In the genomic region with DNA sequence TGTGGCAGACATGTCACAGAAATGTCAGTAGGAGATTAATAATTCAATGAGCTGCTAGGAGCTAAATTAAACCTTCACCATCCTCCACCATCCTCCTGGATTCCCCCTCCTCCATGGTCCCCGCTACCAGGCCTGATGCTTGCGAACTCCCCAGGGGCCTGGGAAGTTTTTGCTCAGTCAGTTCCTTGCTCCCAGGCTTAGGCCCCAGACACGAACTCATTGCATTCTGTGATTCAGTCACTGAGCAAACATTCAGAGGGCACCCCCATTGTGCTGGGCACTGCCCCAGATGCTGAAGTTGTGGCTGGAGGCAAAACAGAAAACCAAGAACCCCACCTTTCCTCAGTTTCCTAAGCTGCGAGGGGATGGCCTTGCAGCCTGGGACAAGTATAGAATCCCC, we compare ENCODE assay signal across 13 cellular contexts. TPM values are rescaled to one million over a fixed set of nuclear protein-coding genes. Genes with fewer than 3 reads are reported as not detected.
DNase-seq lines count a peak whose midpoint lies in the region; ATAC-seq lines count a peak whose summit lies in the region.
"Had no signal": no experiment of that assay in that cellular context is flagged by ENCODE, and none has a peak within 500 bp of the region (broad histone marks: within the 10 kb centered on the region; RNA-seq: fewer than 3 reads in every experiment).

No MANE protein-coding gene starts in this region.

- H3K18ac ChIP-seq in neuronal stem cell (ENCODE audit: low read length) = no peak overlapping the region

- no peaks in the 10 kb centered on the region for H3K9me2 ChIP-seq in GM23248 (ENCODE audit: insufficient read depth)

- no peak overlapping the region for H2BK12ac ChIP-seq in neuronal stem cell (ENCODE audit: low read length)

- no peaks in the 10 kb centered on the region for H3K9me3 ChIP-seq in GM23248 (ENCODE audit: low read depth)
- no peaks in the 10 kb centered on the region for H3K9me3 ChIP-seq in adipocyte (ENCODE audit: control insufficient read depth, low read length)
- H3K9me3 ChIP-seq in neuronal stem cell (replicated peaks in 1 of 2; ENCODE audit: control insufficient read depth in 2 of 2, insufficient read depth in 1 of 2, low read depth in 1 of 2, low read length in 2 of 2) = no peaks in the 10 kb centered on the region

- no peak overlapping the region for H2BK120ac ChIP-seq in neuronal stem cell (ENCODE audit: low read depth, low read length)

- in situ Hi-C loops in GM23248 (cut with MboI) = no loop called here

- peaks cover 3% of the 10 kb centered on the region for H3K79me1 ChIP-seq in neuronal stem cell (ENCODE audit: low read depth, low read length)

- no peak overlapping the region for H3K4ac ChIP-seq in neuronal stem cell (ENCODE audit: low read length)

- no peak for ATAC-seq in stimulated activated naive CD8-positive, alpha-beta T cell treated with anti-CD3 and anti-CD28 coated beads, Interleukin-15, Interleukin-2, amounts not matched to agents 100 U/mL and 50 U/mL, for 24 hours
- no peak for ATAC-seq in HG03457 (IDR thresholded peaks at IDR 0.05; ENCODE audit: unreplicated experiment)
- ATAC-seq: HepG2 had no signal

- no peak overlapping the region for H3K14ac ChIP-seq in neuronal stem cell (ENCODE audit: low read length)

- H2AFZ ChIP-seq in GM23248 (no peak overlapping the region), neuronal stem cell (ENCODE audit: low read length) (no peak overlapping the region)

- H4K8ac ChIP-seq in neuronal stem cell (ENCODE audit: low read depth, low read length) = no peak overlapping the region

- H3K4me2 ChIP-seq in GM23248 (ENCODE audit: unreplicated experiment) (no peak overlapping the region), neuronal stem cell (ENCODE audit: insufficient read depth, low read length, poor library complexity, severe bottlenecking) (no peak overlapping the region)

- H4K91ac ChIP-seq in neuronal stem cell (ENCODE audit: low read depth, low read length, poor library complexity) = no peak overlapping the region

- H3K4me1 ChIP-seq in GM23248 (ENCODE audit: insufficient read depth) (no peaks in the 10 kb centered on the region), adipocyte (ENCODE audit: control insufficient read depth, insufficient read depth, low read length) (peaks cover 15% of the 10 kb centered on the region), neuronal stem cell (ENCODE audit: control insufficient read depth in 2 of 2, insufficient read depth in 1 of 2, low read depth in 1 of 2, low read length in 2 of 2) (peaks cover 0 to 3% of the 10 kb centered on the region in 2 donors)

- H3K27ac ChIP-seq in GM23248 = no peak overlapping the region
- H3K27ac ChIP-seq in neuronal stem cell (replicated peaks; ENCODE audit: low read length) = no peak overlapping the region

- no peak overlapping the region for H2BK15ac ChIP-seq in neuronal stem cell (ENCODE audit: low read length)

- H3K36me3 ChIP-seq in GM23248 (ENCODE audit: low read depth) (no peaks in the 10 kb centered on the region), adipocyte (ENCODE audit: control insufficient read depth, insufficient read depth, low read length, severe bottlenecking) (no peaks in the 10 kb centered on the region), neuronal stem cell (replicated peaks in 1 of 2; ENCODE audit: control insufficient read depth in 2 of 2, insufficient read depth in 2 of 2, low read length in 2 of 2) (no peaks in the 10 kb centered on the region)

- H3K9ac ChIP-seq in GM23248 (no peak overlapping the region), adipocyte (ENCODE audit: low read length) (no peak overlapping the region), neuronal stem cell (ENCODE audit: low read depth, low read length, poor library complexity) (peak overlapping the region; percentile 21)

- no peak overlapping the region for H2AK5ac ChIP-seq in neuronal stem cell (ENCODE audit: low read depth, low read length)

- H2BK5ac ChIP-seq in neuronal stem cell (ENCODE audit: low read length) = no peak overlapping the region

- H3K79me2 ChIP-seq in GM23248 (ENCODE audit: insufficient read depth) = no peaks in the 10 kb centered on the region

- peak; percentile 48 for DNase-seq in GM23248
- DNase-seq in adipocyte (ENCODE audit: low read depth) = peak; percentile 38
- no peak for DNase-seq in neuronal stem cell (ENCODE audit: low spot score)
- no peak for DNase-seq in stimulated activated naive CD8-positive, alpha-beta T cell treated with anti-CD3 and anti-CD28 coated beads, Interleukin-15, Interleukin-2, amounts not matched to agents 100 U/mL and 50 U/mL, for 24 hours
- DNase-seq in DMS153 (lab: John Stamatoyannopoulos, UW) = no peak
- no peak for DNase-seq in NCI-H2081 treated with DMSO at 0.1 percent for 48 hours (lab: John Stamatoyannopoulos, UW)
- DNase-seq: CD4-positive, CD25-positive, alpha-beta regulatory T cell; DMS79; GDM1; GOT3; H9 had no signal

- H3K23ac ChIP-seq in neuronal stem cell (ENCODE audit: low read depth, low read length, poor library complexity) = peak overlapping the region; percentile 12

- H3F3A ChIP-seq in GM23248 (ENCODE audit: insufficient read depth) = no peaks in the 10 kb centered on the region

- no peaks in the 10 kb centered on the region for H4K20me1 ChIP-seq in GM23248 (ENCODE audit: insufficient read depth)

- WGBS in GM23248 (ENCODE audit: low coverage in 1 of 2, low lambda C conversion rate in 2 of 2, missing lambda C conversion rate in 2 of 2), 2 experiments = 64 to 74% methylated on average over 4 of the region's 4 CpGs
- WGBS in neuronal stem cell (ENCODE audit: extremely low coverage in 2 of 2, insufficient read length in 2 of 2, insufficient replicate concordance in 1 of 2), 2 donors = no CpG with 5 or more reads among the region's 4 CpGs

- H3K4me3 ChIP-seq in GM23248 = no peak overlapping the region
- no peak overlapping the region for H3K4me3 ChIP-seq in adipocyte (ENCODE audit: low read length)
- H3K4me3 ChIP-seq in neuronal stem cell (ENCODE audit: low read length in 2 of 2) = no peak overlapping the region

- H3K27me3 ChIP-seq in GM23248 (replicated peaks; ENCODE audit: insufficient read depth) (no peaks in the 10 kb centered on the region), adipocyte (replicated peaks; ENCODE audit: control insufficient read depth, insufficient read depth, low read length) (no peaks in the 10 kb centered on the region), neuronal stem cell (ENCODE audit: control insufficient read depth in 3 of 3, insufficient read depth in 3 of 3, low read depth in 1 of 3, low read length in 3 of 3) (peaks cover 0 to 42% (median 0%) of the 10 kb centered on the region in 3 experiments)

RNA-seq across cellular contexts. Expression of gene NPTXR, which starts 14.3 kb away (rescaled TPM):
- 2.7 and 4.2 TPM in 2 replicates for total RNA-seq in GM23248 (2014; rRNA removed; shearing (Covaris generic))
- polyA plus RNA-seq in GM23248 (2016; fragmentation: Nextera tagmentation; extraction: Ambion mirVana) = 0.99 TPM in 2 replicates
- polyA plus RNA-seq in neuronal stem cell (2013, experiment 1 of 2) = 3.7 TPM
- polyA plus RNA-seq in neuronal stem cell (2013, experiment 2 of 2) = 3.7 TPM

RNA-seq across cellular contexts. Expression of gene DNAL4, which starts 35.5 kb away (rescaled TPM):
- total RNA-seq in GM23248 (2014; rRNA removed; shearing (Covaris generic)) = 11.6 and 18.9 TPM in 2 replicates
- polyA plus RNA-seq in GM23248 (2016; fragmentation: Nextera tagmentation; extraction: Ambion mirVana) = 14.2 and 16.7 TPM in 2 replicates
- 23.4 TPM for polyA plus RNA-seq in neuronal stem cell (2013, experiment 1 of 2)
- 22.3 TPM for polyA plus RNA-seq in neuronal stem cell (2013, experiment 2 of 2)

RNA-seq across cellular contexts. Expression of gene CBX6, which starts 42.5 kb away (rescaled TPM):
- total RNA-seq in GM23248 (2014; rRNA removed; shearing (Covaris generic)) = 52.1 and 52.7 TPM in 2 replicates
- 51.9 and 55.8 TPM in 2 replicates for polyA plus RNA-seq in GM23248 (2016; fragmentation: Nextera tagmentation; extraction: Ambion mirVana)
- 12.0 TPM for polyA plus RNA-seq in neuronal stem cell (2013, experiment 1 of 2)
- polyA plus RNA-seq in neuronal stem cell (2013, experiment 2 of 2) = 12.4 TPM

Comparison
In these comparisons a context has a peak if more than half of its experiments do, and no peak if none do; other contexts are left out.
1. DNase-seq: peak in GM23248 (single experiment) and adipocyte (single experiment); none in neuronal stem cell (single experiment), stimulated activated naive CD8-positive, alpha-beta T cell treated with anti-CD3 and anti-CD28 coated beads, Interleukin-15, Interleukin-2, amounts not matched to agents 100 U/mL and 50 U/mL, for 24 hours (single experiment), DMS153 (single experiment) and NCI-H2081 treated with DMSO at 0.1 percent for 48 hours (single experiment).